Comparison of ENCODE assay signal across 21 cellular contexts in genomic region chr17:57817299-57817698, GRCh38. TPM values are rescaled to one million over a fixed set of nuclear protein-coding genes. Genes with fewer than 3 reads are reported as not detected.
A peak's percentile ranks its signal among the peaks of the same experiment; 100 is the strongest.
DNase-seq lines count a peak whose midpoint lies in the region; ATAC-seq and TF ChIP-seq lines count a peak whose summit lies in the region.
"Had no signal": no experiment of that assay in that cellular context is flagged by ENCODE, and none has a peak within 500 bp of the region (broad histone marks: within the 10 kb centered on the region; RNA-seq: fewer than 3 reads in every experiment).

No MANE protein-coding gene starts in this region.

- WGBS in esophagus muscularis mucosa: 100% methylated on average over 4 of the region's 4 CpGs

- no peak for TF ChIP-seq POLR2A in esophagus muscularis mucosa (IDR thresholded peaks at IDR 0.05; ENCODE audit: low read depth)

- intact Hi-C loops in esophagus muscularis mucosa (cut with DNase I): no loop called here

- TF ChIP-seq CTCF in C4-2B (conservative IDR thresholded peaks at IDR 0.05) (no peak), esophagus muscularis mucosa (IDR thresholded peaks at IDR 0.05) (no peak)

- DNase-seq in UCSD-AML1 (lab: John Stamatoyannopoulos, UW; ENCODE audit: unreplicated experiment): peak; percentile 34
- DNase-seq in esophagus muscularis mucosa (ENCODE audit: extremely low spot score): peak; percentile 24
- no peak for DNase-seq in pons (ENCODE audit: low spot score)
- DNase-seq in NCI-H1930 (lab: John Stamatoyannopoulos, UW): no peak
- DNase-seq: 8988T; ACHN; AML-193; BE2C; CD4-positive, alpha-beta T cell; CD8-positive, alpha-beta memory T cell; DMS 273 treated with DMSO at 0.1 percent for 48 hours; DMS53; DMS79 treated with DMSO at 0.1 percent for 48 hours; GF-D8; GOT3; HFFc6 had no signal

- H3K9ac ChIP-seq in BLaER1: 0 out of 2 replicates have a peak overlapping the region, but pooled peaks have one; percentile 19

- H3K27ac ChIP-seq in BLaER1 (no peak overlapping the region), C4-2B (peak overlapping the region; percentile 40), esophagus muscularis mucosa (replicated peaks in 1 of 4) (no peak overlapping the region)
- H3K27ac ChIP-seq: A549 had no signal

- no peaks in the 10 kb centered on the region for H3K36me3 ChIP-seq in BLaER1
- no peaks in the 10 kb centered on the region for H3K36me3 ChIP-seq in esophagus muscularis mucosa
- H3K36me3 ChIP-seq: BE2C, HAP-1 had no signal

- no peaks in the 10 kb centered on the region for H4K20me1 ChIP-seq in BLaER1

- H3K4me1 ChIP-seq in BLaER1 (peaks cover 45% of the 10 kb centered on the region), esophagus muscularis mucosa (no peaks in the 10 kb centered on the region)
- H3K4me1 ChIP-seq: A549, BE2C, HAP-1 had no signal

- no peak for TF ChIP-seq EP300 in esophagus muscularis mucosa (IDR thresholded peaks at IDR 0.05)

- H3K9me3 ChIP-seq in BLaER1 (no peaks in the 10 kb centered on the region; the same call in 1 of the 2 replicates), esophagus muscularis mucosa (no peaks in the 10 kb centered on the region)
- H3K9me3 ChIP-seq: BE2C, HAP-1 had no signal

- H3K4me3 ChIP-seq in BLaER1 (no peak overlapping the region), esophagus muscularis mucosa (no peak overlapping the region)
- H3K4me3 ChIP-seq: A549, HAP-1 had no signal

- H3K27me3 ChIP-seq in BLaER1 (no peaks in the 10 kb centered on the region), esophagus muscularis mucosa (no peaks in the 10 kb centered on the region)
- H3K27me3 ChIP-seq: BE2C had no signal

- ATAC-seq in HG03442 (IDR thresholded peaks at IDR 0.05; ENCODE audit: unreplicated experiment): no peak
- ATAC-seq: A549 had no signal

- peak overlapping the region; percentile 69 for H3K4me2 ChIP-seq in BLaER1
- H3K4me2 ChIP-seq: A549 had no signal

RNA-seq across cellular contexts. Expression of gene MRPS23, which starts 32.5 kb away (rescaled TPM):
- total RNA-seq in esophagus muscularis mucosa: 10 to 100 TPM; 11.6 to 22.2 (median 16.9) TPM

Comparison
In these comparisons a context has a peak if more than half of its experiments do, and no peak if none do; other contexts are left out.
1. DNase-seq: peak in UCSD-AML1 (single experiment) and esophagus muscularis mucosa (single experiment); none in pons (single experiment) and NCI-H1930 (0 of 2).